Comparison of ENCODE assay signal across 10 cellular contexts in the genomic region with DNA sequence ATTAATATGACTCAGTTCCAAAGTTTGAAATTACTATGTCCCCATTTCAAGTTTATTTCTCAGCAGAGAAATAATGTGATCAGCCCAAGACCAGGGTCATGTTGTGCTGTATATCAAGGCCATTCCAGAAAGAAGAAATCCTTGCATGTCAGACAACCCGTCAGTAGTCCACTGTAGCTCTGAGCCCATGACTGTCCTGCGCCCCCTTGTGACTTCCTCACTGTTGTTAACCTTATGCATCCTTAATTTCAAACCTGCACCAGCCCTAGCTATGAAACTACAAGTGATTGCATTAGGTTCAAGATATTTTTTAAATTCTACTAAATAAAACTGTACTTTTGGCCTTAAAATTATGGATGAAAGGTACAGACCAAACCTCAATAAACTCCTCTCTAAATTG.
DNase-seq lines count a peak whose midpoint lies in the region; ATAC-seq and TF ChIP-seq lines count a peak whose summit lies in the region.
"Had no signal": no experiment of that assay in that cellular context is flagged by ENCODE, and none has a peak within 500 bp of the region (broad histone marks: within the 10 kb centered on the region; RNA-seq: fewer than 3 reads in every experiment).

No MANE protein-coding gene starts in this region.

- no peaks in the 10 kb centered on the region for H3K4me1 Mint-ChIP-seq in GM23338

- TF ChIP-seq CTCF in C4-2B (conservative IDR thresholded peaks at IDR 0.05) (peak; percentile 74), GM23338 (conservative IDR thresholded peaks at IDR 0.05; ENCODE audit: low read depth in 2 of 2) (peak; percentile 67 to 90), hepatocyte (IDR thresholded peaks at IDR 0.05; ENCODE audit: poor library complexity) (peak; percentile 46), stomach (IDR thresholded peaks at IDR 0.05) (no peak)

- H3K79me2 ChIP-seq in GM23338 (replicated peaks; ENCODE audit: insufficient read depth): no peaks in the 10 kb centered on the region
- H3K79me2 ChIP-seq in hepatocyte: no peaks in the 10 kb centered on the region

- DNase-seq in GM23338 (ENCODE audit: low spot score) (peak; percentile 73), RKO (ENCODE audit: low spot score) (peak; percentile 22), hepatocyte (ENCODE audit: low spot score) (peak; percentile 40), cerebellar nuclear complex (lab: John Stamatoyannopoulos, UW) (no peak), stomach (no peak)
- no peak for DNase-seq in activated T-cell treated with anti-CD3 and anti-CD28 coated beads, Interleukin-2, amount 50 U/mL, for 1 hour
- DNase-seq: activated CD8-positive, alpha-beta memory T cell treated with anti-CD3 and anti-CD28 coated beads, Interleukin-2, amount 50 U/mL, for 4 hours; heart right ventricle had no signal

- intact Hi-C loops in stomach (cut with DNase I; ENCODE audit: low total_unique reads): no loop called here

- TF ChIP-seq EP300 in stomach (IDR thresholded peaks at IDR 0.05): no peak

- ATAC-seq in GM23338 (peak; percentile 95), GM21390 (IDR thresholded peaks at IDR 0.05; ENCODE audit: unreplicated experiment) (no peak)
- ATAC-seq: heart right ventricle had no signal

- H4K20me1 ChIP-seq in GM23338 (replicated peaks; ENCODE audit: insufficient read depth) (no peaks in the 10 kb centered on the region), hepatocyte (ENCODE audit: insufficient read depth, poor library complexity, severe bottlenecking) (no peaks in the 10 kb centered on the region)

- no peak overlapping the region for H3K4me3 Mint-ChIP-seq in GM23338

- H2AFZ ChIP-seq in GM23338 (no peak overlapping the region), hepatocyte (no peak overlapping the region)

- H3K9me3 Mint-ChIP-seq in GM23338: no peaks in the 10 kb centered on the region; the same call in 2 of the 3 replicates

- H3K9me2 ChIP-seq in GM23338 (ENCODE audit: insufficient read depth): no peaks in the 10 kb centered on the region
- no peaks in the 10 kb centered on the region for H3K9me2 ChIP-seq in hepatocyte (replicated peaks; ENCODE audit: insufficient read depth)

- H3K4me3 ChIP-seq in GM23338: no peak overlapping the region
- H3K4me3 ChIP-seq in hepatocyte: no peak overlapping the region
- H3K4me3 ChIP-seq in stomach: no peak overlapping the region
- H3K4me3 ChIP-seq: heart right ventricle had no signal

- 0 out of 3 replicates have a peak, but pooled peaks cover 4% of the 10 kb centered on the region for H3K36me3 Mint-ChIP-seq in GM23338 (ENCODE audit: low read depth)

- H3K27ac Mint-ChIP-seq in GM23338: no peak overlapping the region

- H3K4me2 ChIP-seq in GM23338 (no peak overlapping the region), hepatocyte (no peak overlapping the region)

- no peaks in the 10 kb centered on the region for H3K4me1 ChIP-seq in GM23338 (ENCODE audit: insufficient read depth)
- H3K4me1 ChIP-seq in hepatocyte (ENCODE audit: insufficient read depth): no peaks in the 10 kb centered on the region
- H3K4me1 ChIP-seq in stomach: no peaks in the 10 kb centered on the region
- H3K4me1 ChIP-seq: heart right ventricle had no signal

- H3K9me3 ChIP-seq in hepatocyte (ENCODE audit: low read depth) (no peaks in the 10 kb centered on the region), stomach (peaks cover 0 to 5% (median 2%) of the 10 kb centered on the region in 4 donors)

- no peaks in the 10 kb centered on the region for H3F3A ChIP-seq in GM23338 (replicated peaks; ENCODE audit: low read depth)

- no peak for TF ChIP-seq POLR2A in stomach (IDR thresholded peaks at IDR 0.05)

- H3K27me3 Mint-ChIP-seq in GM23338 (ENCODE audit: insufficient read depth, low read depth, poor library complexity): no peaks in the 10 kb centered on the region

- WGBS in hepatocyte (ENCODE audit: low lambda C conversion rate, missing lambda C conversion rate): 31% methylated on average over 2 of the region's 2 CpGs
- WGBS in stomach, 5 donors: 52 to 61% (median 57%) methylated on average over 2 of the region's 2 CpGs

- H3K27ac ChIP-seq in C4-2B (no peak overlapping the region), GM23338 (ENCODE audit: low read depth) (no peak overlapping the region), hepatocyte (no peak overlapping the region), stomach (no peak overlapping the region)
- H3K27ac ChIP-seq: heart right ventricle had no signal

- H3K27me3 ChIP-seq in GM23338 (ENCODE audit: insufficient read depth) (no peaks in the 10 kb centered on the region), hepatocyte (no peaks in the 10 kb centered on the region), stomach (no peaks in the 10 kb centered on the region)
- H3K27me3 ChIP-seq: heart right ventricle had no signal

- H3K36me3 ChIP-seq in GM23338 (ENCODE audit: insufficient read depth) (no peaks in the 10 kb centered on the region), hepatocyte (replicated peaks; ENCODE audit: insufficient read depth, low read depth) (no peaks in the 10 kb centered on the region), stomach (no peaks in the 10 kb centered on the region)
- H3K36me3 ChIP-seq: heart right ventricle had no signal

TF ChIP-seq in GM23338, 12 proteins besides CTCF, POLR2A, EP300 and RAD21:
- no peak for TF ChIP-seq EZH2 (IDR thresholded peaks at IDR 0.05; ENCODE audit: low read depth, unreplicated experiment)
- TF ChIP-seq, protein P1, sequence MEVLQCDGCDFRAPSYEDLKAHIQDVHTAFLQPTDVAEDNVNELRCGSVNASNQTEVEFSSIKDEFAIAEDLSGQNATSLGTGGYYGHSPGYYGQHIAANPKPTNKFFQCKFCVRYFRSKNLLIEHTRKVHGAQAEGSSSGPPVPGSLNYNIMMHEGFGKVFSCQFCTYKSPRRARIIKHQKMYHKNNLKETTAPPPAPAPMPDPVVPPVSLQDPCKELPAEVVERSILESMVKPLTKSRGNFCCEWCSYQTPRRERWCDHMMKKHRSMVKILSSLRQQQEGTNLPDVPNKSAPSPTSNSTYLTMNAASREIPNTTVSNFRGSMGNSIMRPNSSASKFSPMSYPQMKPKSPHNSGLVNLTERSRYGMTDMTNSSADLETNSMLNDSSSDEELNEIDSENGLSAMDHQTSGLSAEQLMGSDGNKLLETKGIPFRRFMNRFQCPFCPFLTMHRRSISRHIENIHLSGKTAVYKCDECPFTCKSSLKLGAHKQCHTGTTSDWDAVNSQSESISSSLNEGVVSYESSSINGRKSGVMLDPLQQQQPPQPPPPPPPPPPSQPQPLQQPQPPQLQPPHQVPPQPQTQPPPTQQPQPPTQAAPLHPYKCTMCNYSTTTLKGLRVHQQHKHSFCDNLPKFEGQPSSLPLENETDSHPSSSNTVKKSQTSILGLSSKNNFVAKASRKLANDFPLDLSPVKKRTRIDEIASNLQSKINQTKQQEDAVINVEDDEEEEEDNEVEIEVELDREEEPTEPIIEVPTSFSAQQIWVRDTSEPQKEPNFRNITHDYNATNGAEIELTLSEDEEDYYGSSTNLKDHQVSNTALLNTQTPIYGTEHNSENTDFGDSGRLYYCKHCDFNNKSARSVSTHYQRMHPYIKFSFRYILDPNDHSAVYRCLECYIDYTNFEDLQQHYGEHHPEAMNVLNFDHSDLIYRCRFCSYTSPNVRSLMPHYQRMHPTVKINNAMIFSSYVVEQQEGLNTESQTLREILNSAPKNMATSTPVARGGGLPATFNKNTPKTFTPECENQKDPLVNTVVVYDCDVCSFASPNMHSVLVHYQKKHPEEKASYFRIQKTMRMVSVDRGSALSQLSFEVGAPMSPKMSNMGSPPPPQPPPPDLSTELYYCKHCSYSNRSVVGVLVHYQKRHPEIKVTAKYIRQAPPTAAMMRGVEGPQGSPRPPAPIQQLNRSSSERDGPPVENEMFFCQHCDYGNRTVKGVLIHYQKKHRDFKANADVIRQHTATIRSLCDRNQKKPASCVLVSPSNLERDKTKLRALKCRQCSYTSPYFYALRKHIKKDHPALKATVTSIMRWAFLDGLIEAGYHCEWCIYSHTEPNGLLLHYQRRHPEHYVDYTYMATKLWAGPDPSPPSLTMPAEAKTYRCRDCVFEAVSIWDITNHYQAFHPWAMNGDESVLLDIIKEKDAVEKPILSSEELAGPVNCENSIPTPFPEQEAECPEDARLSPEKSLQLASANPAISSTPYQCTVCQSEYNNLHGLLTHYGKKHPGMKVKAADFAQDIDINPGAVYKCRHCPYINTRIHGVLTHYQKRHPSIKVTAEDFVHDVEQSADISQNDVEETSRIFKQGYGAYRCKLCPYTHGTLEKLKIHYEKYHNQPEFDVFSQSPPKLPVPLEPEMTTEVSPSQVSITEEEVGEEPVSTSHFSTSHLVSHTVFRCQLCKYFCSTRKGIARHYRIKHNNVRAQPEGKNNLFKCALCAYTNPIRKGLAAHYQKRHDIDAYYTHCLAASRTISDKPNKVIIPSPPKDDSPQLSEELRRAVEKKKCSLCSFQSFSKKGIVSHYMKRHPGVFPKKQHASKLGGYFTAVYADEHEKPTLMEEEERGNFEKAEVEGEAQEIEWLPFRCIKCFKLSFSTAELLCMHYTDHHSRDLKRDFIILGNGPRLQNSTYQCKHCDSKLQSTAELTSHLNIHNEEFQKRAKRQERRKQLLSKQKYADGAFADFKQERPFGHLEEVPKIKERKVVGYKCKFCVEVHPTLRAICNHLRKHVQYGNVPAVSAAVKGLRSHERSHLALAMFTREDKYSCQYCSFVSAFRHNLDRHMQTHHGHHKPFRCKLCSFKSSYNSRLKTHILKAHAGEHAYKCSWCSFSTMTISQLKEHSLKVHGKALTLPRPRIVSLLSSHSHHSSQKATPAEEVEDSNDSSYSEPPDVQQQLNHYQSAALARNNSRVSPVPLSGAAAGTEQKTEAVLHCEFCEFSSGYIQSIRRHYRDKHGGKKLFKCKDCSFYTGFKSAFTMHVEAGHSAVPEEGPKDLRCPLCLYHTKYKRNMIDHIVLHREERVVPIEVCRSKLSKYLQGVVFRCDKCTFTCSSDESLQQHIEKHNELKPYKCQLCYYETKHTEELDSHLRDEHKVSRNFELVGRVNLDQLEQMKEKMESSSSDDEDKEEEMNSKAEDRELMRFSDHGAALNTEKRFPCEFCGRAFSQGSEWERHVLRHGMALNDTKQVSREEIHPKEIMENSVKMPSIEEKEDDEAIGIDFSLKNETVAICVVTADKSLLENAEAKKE (CRISPR knock-in tag; IDR thresholded peaks at IDR 0.05): no peak
- TF ChIP-seq, protein P2, sequence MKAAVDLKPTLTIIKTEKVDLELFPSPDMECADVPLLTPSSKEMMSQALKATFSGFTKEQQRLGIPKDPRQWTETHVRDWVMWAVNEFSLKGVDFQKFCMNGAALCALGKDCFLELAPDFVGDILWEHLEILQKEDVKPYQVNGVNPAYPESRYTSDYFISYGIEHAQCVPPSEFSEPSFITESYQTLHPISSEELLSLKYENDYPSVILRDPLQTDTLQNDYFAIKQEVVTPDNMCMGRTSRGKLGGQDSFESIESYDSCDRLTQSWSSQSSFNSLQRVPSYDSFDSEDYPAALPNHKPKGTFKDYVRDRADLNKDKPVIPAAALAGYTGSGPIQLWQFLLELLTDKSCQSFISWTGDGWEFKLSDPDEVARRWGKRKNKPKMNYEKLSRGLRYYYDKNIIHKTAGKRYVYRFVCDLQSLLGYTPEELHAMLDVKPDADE (IDR thresholded peaks at IDR 0.05): no peak
- no peak for TF ChIP-seq CREB1 (CRISPR knock-in tag; IDR thresholded peaks at IDR 0.05; ENCODE audit: low read depth)
- TF ChIP-seq JUNB (IDR thresholded peaks at IDR 0.05; ENCODE audit: unreplicated experiment): no peak
- TF ChIP-seq ZNF331 (CRISPR knock-in tag; IDR thresholded peaks at IDR 0.05; ENCODE audit: low read depth): no peak

Comparison
In these comparisons a context has a peak if more than half of its experiments do, and no peak if none do; other contexts are left out.
1. CTCF ChIP-seq: peak in C4-2B (single experiment), GM23338 (2 of 2) and hepatocyte (single experiment); none in stomach (0 of 7).
2. DNase-seq: peak in GM23338 (single experiment), RKO (single experiment) and hepatocyte (single experiment); none in cerebellar nuclear complex (0 of 2), activated T-cell treated with anti-CD3 and anti-CD28 coated beads, Interleukin-2, amount 50 U/mL, for 1 hour (single experiment) and stomach (single experiment).